Comparison of ENCODE assay signal across 1 cellular context in genomic region chr10:5757766-5758517, GRCh38.
TF ChIP-seq lines count a peak whose summit lies in the region.

No MANE protein-coding gene starts in this region.

TF ChIP-seq in WTC11, 78 proteins besides CTCF, POLR2A, EP300 and RAD21 (continued from another document):
- TF ChIP-seq, protein P1, sequence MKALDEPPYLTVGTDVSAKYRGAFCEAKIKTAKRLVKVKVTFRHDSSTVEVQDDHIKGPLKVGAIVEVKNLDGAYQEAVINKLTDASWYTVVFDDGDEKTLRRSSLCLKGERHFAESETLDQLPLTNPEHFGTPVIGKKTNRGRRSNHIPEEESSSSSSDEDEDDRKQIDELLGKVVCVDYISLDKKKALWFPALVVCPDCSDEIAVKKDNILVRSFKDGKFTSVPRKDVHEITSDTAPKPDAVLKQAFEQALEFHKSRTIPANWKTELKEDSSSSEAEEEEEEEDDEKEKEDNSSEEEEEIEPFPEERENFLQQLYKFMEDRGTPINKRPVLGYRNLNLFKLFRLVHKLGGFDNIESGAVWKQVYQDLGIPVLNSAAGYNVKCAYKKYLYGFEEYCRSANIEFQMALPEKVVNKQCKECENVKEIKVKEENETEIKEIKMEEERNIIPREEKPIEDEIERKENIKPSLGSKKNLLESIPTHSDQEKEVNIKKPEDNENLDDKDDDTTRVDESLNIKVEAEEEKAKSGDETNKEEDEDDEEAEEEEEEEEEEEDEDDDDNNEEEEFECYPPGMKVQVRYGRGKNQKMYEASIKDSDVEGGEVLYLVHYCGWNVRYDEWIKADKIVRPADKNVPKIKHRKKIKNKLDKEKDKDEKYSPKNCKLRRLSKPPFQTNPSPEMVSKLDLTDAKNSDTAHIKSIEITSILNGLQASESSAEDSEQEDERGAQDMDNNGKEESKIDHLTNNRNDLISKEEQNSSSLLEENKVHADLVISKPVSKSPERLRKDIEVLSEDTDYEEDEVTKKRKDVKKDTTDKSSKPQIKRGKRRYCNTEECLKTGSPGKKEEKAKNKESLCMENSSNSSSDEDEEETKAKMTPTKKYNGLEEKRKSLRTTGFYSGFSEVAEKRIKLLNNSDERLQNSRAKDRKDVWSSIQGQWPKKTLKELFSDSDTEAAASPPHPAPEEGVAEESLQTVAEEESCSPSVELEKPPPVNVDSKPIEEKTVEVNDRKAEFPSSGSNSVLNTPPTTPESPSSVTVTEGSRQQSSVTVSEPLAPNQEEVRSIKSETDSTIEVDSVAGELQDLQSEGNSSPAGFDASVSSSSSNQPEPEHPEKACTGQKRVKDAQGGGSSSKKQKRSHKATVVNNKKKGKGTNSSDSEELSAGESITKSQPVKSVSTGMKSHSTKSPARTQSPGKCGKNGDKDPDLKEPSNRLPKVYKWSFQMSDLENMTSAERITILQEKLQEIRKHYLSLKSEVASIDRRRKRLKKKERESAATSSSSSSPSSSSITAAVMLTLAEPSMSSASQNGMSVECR (CRISPR knock-in tag; IDR thresholded peaks at IDR 0.05; ENCODE audit: borderline replicate concordance), result no peak
